Comparison of ENCODE assay signal across 12 cellular contexts in the genomic region with DNA sequence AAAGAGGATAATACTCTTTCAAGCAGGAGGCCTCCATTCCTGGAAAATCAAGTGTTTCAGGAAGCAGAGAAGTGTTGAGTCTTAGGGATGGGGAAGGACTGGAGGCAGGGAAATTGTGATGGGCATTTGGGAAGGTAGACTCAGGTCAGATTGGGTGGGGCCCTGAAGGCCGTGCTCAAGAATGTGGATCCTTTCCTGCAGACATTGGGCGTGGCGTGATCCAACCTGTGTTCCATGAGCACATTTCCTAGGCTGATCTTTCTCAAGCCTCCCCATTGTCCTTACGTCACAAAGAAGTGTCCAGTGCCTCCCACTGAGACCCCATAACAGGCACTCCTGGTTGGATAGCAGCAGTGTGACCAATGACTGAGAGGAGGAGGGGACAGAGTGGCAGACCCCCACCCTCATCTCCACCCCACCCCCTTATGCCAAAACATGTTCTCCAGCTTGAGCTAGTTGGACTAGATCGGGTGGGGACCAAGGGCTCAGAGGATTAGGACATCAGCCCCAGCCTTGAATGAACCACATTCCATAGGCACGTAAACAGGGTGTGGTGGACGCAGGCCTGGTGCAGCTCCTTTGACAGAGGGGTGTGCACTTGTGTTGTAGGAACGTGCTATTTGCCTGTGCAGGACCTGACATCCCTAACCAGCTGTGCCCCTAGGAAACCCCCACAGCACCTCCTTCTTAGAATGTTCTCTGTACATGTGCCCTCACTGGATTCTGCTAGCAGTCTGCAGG.
A peak's percentile ranks its signal among the peaks of the same experiment; 100 is the strongest.
DNase-seq lines count a peak whose midpoint lies in the region; ATAC-seq and TF ChIP-seq lines count a peak whose summit lies in the region.
"Had no signal": no experiment of that assay in that cellular context is flagged by ENCODE, and none has a peak within 500 bp of the region (broad histone marks: within the 10 kb centered on the region; RNA-seq: fewer than 3 reads in every experiment).

No MANE protein-coding gene starts in this region.

- H3K9me3 ChIP-seq in HCT116 (ENCODE audit: control insufficient read depth in 1 of 2, insufficient read depth in 1 of 2, low read depth in 1 of 2, low read length in 2 of 2): no peaks in the 10 kb centered on the region
- H3K9me3 ChIP-seq in RWPE2 (ENCODE audit: severe bottlenecking): no peaks in the 10 kb centered on the region
- H3K9me3 ChIP-seq: SJCRH30 had no signal

- H3K36me3 Mint-ChIP-seq in type B pancreatic cell: no peaks in the 10 kb centered on the region
- H3K36me3 Mint-ChIP-seq: CD8-positive, alpha-beta T cell had no signal

- POLR2A ChIA-PET in HCT116 (lab: Charles Lee): no interaction called here

- H3K4me1 ChIP-seq in HCT116 (ENCODE audit: control insufficient read depth in 1 of 2, insufficient read depth in 2 of 2, low read length in 2 of 2) (peaks cover 0 to 19% of the 10 kb centered on the region in 2 experiments; a peak in 2 of 4 replicates), RWPE2 (ENCODE audit: insufficient read depth, poor library complexity, severe bottlenecking) (peaks cover 27% of the 10 kb centered on the region), foreskin keratinocyte (peaks cover 17% of the 10 kb centered on the region)

- H3K4me2 ChIP-seq in HCT116 (ENCODE audit: low read length): peak overlapping the region; percentile 34

- CTCF ChIA-PET in HCT116 (lab: Charles Lee): no interaction called here

- no peak for ATAC-seq in HCT116
- ATAC-seq in RWPE2 (ENCODE audit: low read depth): peak; percentile 80
- peak; percentile 34 for ATAC-seq in foreskin keratinocyte
- ATAC-seq: CD8-positive, alpha-beta T cell had no signal

- no peaks in the 10 kb centered on the region for H3K79me2 ChIP-seq in HCT116 (ENCODE audit: insufficient read depth, low read length)

- H3K9ac ChIP-seq in HCT116 (ENCODE audit: low read length): no peak overlapping the region

- BruUV-seq in HCT116 (replicated peaks; lab: Mats Ljungman, UMichigan): no TSS peak

- H3K27ac ChIP-seq in HCT116 (ENCODE audit: low read depth, low read length): no peak overlapping the region
- H3K27ac ChIP-seq in RWPE2 (ENCODE audit: poor library complexity, severe bottlenecking): peak overlapping the region; percentile 53
- no peak overlapping the region for H3K27ac ChIP-seq in foreskin keratinocyte
- H3K27ac ChIP-seq: SJCRH30 had no signal

- RAD21 ChIA-PET in HCT116 (lab: Charles Lee; ENCODE audit: low non-redundant PET in 1 of 2, low total read pairs in 2 of 2, uncharacterized antibody in 2 of 2, unreplicated experiment in 2 of 2): no interaction called here

- H3K27me3 Mint-ChIP-seq in type B pancreatic cell: no peaks in the 10 kb centered on the region

- TF ChIP-seq RAD21 in HCT116 (IDR thresholded peaks at IDR 0.05; ENCODE audit: low read depth): no peak

- no peak overlapping the region for H3K4me3 Mint-ChIP-seq in type B pancreatic cell
- H3K4me3 Mint-ChIP-seq: CD8-positive, alpha-beta T cell had no signal

- no peak for TF ChIP-seq CTCF in HCT116 (IDR thresholded peaks at IDR 0.05 in 2 of 3, conservative IDR thresholded peaks at IDR 0.05 in 1 of 3; ENCODE audit: borderline replicate concordance in 1 of 3, insufficient read depth in 1 of 3, low read depth in 2 of 3, low read length in 2 of 3)
- no peak for TF ChIP-seq CTCF in RWPE2 (IDR thresholded peaks at IDR 0.05; ENCODE audit: poor library complexity, severe bottlenecking)
- TF ChIP-seq CTCF in foreskin keratinocyte (conservative IDR thresholded peaks at IDR 0.05): no peak
- no peak for TF ChIP-seq CTCF in type B pancreatic cell (conservative IDR thresholded peaks at IDR 0.05)

- H3K4me1 Mint-ChIP-seq in type B pancreatic cell (ENCODE audit: unreplicated experiment): peaks cover 24% of the 10 kb centered on the region

- no peaks in the 10 kb centered on the region for H3K9me2 ChIP-seq in HCT116 (ENCODE audit: insufficient read depth)

- DNase-seq in HCT116 (ENCODE audit: low read depth, low spot score): no peak
- peak; percentile 86 for DNase-seq in RWPE2 (ENCODE audit: low spot score)
- DNase-seq in foreskin keratinocyte: no peak
- DNase-seq in type B pancreatic cell (ENCODE audit: extremely low spot score, unreplicated experiment): no peak
- DNase-seq in dermis blood vessel endothelial cell: no peak
- DNase-seq in NCI-H2107 treated with DMSO at 0.1 percent for 48 hours (lab: John Stamatoyannopoulos, UW; ENCODE audit: unreplicated experiment): no peak
- no peak for DNase-seq in activated naive CD4-positive, alpha-beta T cell treated with Interleukin-2 at 50 U/mL for 16 hours
- DNase-seq: CD8-positive, alpha-beta T cell; NCI-H1436; NCI-H2029 treated with DMSO at 0.1 percent for 48 hours; NCI-H524; SJCRH30 had no signal

- H3K27me3 ChIP-seq in HCT116 (ENCODE audit: insufficient read depth, low read length) (no peaks in the 10 kb centered on the region), RWPE2 (ENCODE audit: insufficient read depth, poor library complexity, severe bottlenecking) (no peaks in the 10 kb centered on the region), foreskin keratinocyte (no peaks in the 10 kb centered on the region)
- H3K27me3 ChIP-seq: SJCRH30 had no signal

- no peak for TF ChIP-seq POLR2A in HCT116 (IDR thresholded peaks at IDR 0.05; ENCODE audit: borderline replicate concordance, extremely low read depth, insufficient read depth, insufficient read length)

- H3K9me3 Mint-ChIP-seq in type B pancreatic cell: no peaks in the 10 kb centered on the region
- H3K9me3 Mint-ChIP-seq: CD8-positive, alpha-beta T cell had no signal

- H3K36me3 ChIP-seq in HCT116 (ENCODE audit: control insufficient read depth in 1 of 2, insufficient read depth in 2 of 2, low read length in 2 of 2): no peaks in the 10 kb centered on the region
- peaks cover 10% of the 10 kb centered on the region; the same call in 1 of the 2 replicates for H3K36me3 ChIP-seq in RWPE2 (ENCODE audit: low read depth)
- H3K36me3 ChIP-seq: SJCRH30 had no signal

- no peaks in the 10 kb centered on the region for H4K20me1 ChIP-seq in HCT116 (ENCODE audit: insufficient read depth)

- intact Hi-C loops in HCT116 (cut with micrococcal nuclease): loop anchor here (10.0 kb wide), 1 partner anchor 236 kb away; no protein-coding TSS in a partner anchor

- H2AFZ ChIP-seq in HCT116 (ENCODE audit: low read depth, low read length, poor library complexity, severe bottlenecking): no peak overlapping the region

- no peak overlapping the region for H3K4me3 ChIP-seq in HCT116 (replicated peaks in 1 of 2; ENCODE audit: low read depth in 1 of 2, low read length in 2 of 2)
- H3K4me3 ChIP-seq in RWPE2 (ENCODE audit: severe bottlenecking): no peak overlapping the region
- H3K4me3 ChIP-seq: SJCRH30 had no signal

- H3K27ac Mint-ChIP-seq in type B pancreatic cell: peak overlapping the region; percentile 96
- H3K27ac Mint-ChIP-seq: CD8-positive, alpha-beta T cell had no signal

TF ChIP-seq in HCT116, 20 proteins besides CTCF, POLR2A, EP300 and RAD21:
- no peak for TF ChIP-seq ZNF274 (IDR thresholded peaks at IDR 0.05; ENCODE audit: low read depth, low read length)
- no peak for TF ChIP-seq CEBPB (IDR thresholded peaks at IDR 0.05; ENCODE audit: low read depth)
- TF ChIP-seq, protein P1, sequence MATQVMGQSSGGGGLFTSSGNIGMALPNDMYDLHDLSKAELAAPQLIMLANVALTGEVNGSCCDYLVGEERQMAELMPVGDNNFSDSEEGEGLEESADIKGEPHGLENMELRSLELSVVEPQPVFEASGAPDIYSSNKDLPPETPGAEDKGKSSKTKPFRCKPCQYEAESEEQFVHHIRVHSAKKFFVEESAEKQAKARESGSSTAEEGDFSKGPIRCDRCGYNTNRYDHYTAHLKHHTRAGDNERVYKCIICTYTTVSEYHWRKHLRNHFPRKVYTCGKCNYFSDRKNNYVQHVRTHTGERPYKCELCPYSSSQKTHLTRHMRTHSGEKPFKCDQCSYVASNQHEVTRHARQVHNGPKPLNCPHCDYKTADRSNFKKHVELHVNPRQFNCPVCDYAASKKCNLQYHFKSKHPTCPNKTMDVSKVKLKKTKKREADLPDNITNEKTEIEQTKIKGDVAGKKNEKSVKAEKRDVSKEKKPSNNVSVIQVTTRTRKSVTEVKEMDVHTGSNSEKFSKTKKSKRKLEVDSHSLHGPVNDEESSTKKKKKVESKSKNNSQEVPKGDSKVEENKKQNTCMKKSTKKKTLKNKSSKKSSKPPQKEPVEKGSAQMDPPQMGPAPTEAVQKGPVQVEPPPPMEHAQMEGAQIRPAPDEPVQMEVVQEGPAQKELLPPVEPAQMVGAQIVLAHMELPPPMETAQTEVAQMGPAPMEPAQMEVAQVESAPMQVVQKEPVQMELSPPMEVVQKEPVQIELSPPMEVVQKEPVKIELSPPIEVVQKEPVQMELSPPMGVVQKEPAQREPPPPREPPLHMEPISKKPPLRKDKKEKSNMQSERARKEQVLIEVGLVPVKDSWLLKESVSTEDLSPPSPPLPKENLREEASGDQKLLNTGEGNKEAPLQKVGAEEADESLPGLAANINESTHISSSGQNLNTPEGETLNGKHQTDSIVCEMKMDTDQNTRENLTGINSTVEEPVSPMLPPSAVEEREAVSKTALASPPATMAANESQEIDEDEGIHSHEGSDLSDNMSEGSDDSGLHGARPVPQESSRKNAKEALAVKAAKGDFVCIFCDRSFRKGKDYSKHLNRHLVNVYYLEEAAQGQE (IDR thresholded peaks at IDR 0.05; ENCODE audit: low read depth): no peak
